Comparison of ENCODE assay signal across 15 cellular contexts in the genomic region with DNA sequence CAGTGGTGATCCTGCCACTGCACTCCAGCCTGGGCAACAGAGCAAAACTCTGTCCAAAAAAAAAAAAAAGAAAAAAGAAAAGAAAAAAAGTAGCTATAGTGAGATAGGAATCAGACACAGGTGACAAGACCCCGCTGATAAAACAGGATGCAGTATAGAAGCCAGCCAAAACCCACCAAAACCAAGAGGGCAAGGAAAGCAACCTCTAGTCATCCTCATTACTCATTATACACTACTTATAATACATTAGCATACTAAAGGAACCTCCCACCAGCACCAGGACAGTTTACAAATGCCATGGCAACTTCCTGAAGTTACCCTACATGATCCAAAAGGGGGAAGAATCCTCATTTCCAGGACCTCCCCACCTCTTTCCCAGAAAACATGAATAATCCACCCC.
"Had no signal": no experiment of that assay in that cellular context is flagged by ENCODE, and none has a peak within 500 bp of the region (broad histone marks: within the 10 kb centered on the region; RNA-seq: fewer than 3 reads in every experiment).

No MANE protein-coding gene starts in this region.

- H3K27ac Mint-ChIP-seq: T-helper 2 cell treated with Interferon-gamma antibody and Interleukin-4, amounts not matched to agents 5 μg/mL and 100 μg/mL, for 36 hours; WTC11 had no signal

- H3K27me3 ChIP-seq: brain microvascular endothelial cell, gastroesophageal sphincter, right atrium auricular region, upper lobe of left lung had no signal

- H3K4me1 Mint-ChIP-seq: immature natural killer cell had no signal

- H3K36me3 Mint-ChIP-seq: immature natural killer cell, WTC11 had no signal

- H3K27ac ChIP-seq: brain microvascular endothelial cell, coronary artery, gastroesophageal sphincter, right atrium auricular region, SK-N-MC, skin epidermis, thoracic aorta, upper lobe of left lung had no signal

- H3K4me3 ChIP-seq: coronary artery, gastroesophageal sphincter, right atrium auricular region, SK-N-MC, skin epidermis, thoracic aorta, upper lobe of left lung had no signal

- H3K9me3 ChIP-seq: gastroesophageal sphincter, right atrium auricular region, thoracic aorta, upper lobe of left lung had no signal

- H3K4me1 ChIP-seq: gastroesophageal sphincter, right atrium auricular region had no signal

- DNase-seq: anterior cingulate cortex, brain microvascular endothelial cell, immature natural killer cell, kidney glomerular epithelial cell, left ventricle myocardium superior, upper lobe of left lung had no signal

- ATAC-seq: gastroesophageal sphincter, left ventricle myocardium superior had no signal

- H3K27me3 Mint-ChIP-seq: progenitor cell of endocrine pancreas had no signal

- H3K36me3 ChIP-seq: brain microvascular endothelial cell, gastroesophageal sphincter, right atrium auricular region, thoracic aorta, upper lobe of left lung had no signal

- H3K4me3 Mint-ChIP-seq: immature natural killer cell; T-helper 2 cell treated with Interferon-gamma antibody and Interleukin-4, amounts not matched to agents 5 μg/mL and 100 μg/mL, for 36 hours; WTC11 had no signal

- H3K9me3 Mint-ChIP-seq: immature natural killer cell; T-helper 2 cell treated with Interferon-gamma antibody and Interleukin-4, amounts not matched to agents 5 μg/mL and 100 μg/mL, for 36 hours; WTC11 had no signal
